Comparison of ENCODE assay signal across 23 cellular contexts in genomic region chr12:121226399-121226798, GRCh38. TPM values are rescaled to one million over a fixed set of nuclear protein-coding genes. Genes with fewer than 3 reads are reported as not detected.
DNase-seq lines count a peak whose midpoint lies in the region; ATAC-seq, FAIRE-seq and TF ChIP-seq lines count a peak whose summit lies in the region.
"Had no signal": no experiment of that assay in that cellular context is flagged by ENCODE, and none has a peak within 500 bp of the region (broad histone marks: within the 10 kb centered on the region; RNA-seq: fewer than 3 reads in every experiment).

No MANE protein-coding gene starts in this region.

- no peak overlapping the region for H2AFZ ChIP-seq in K562 (ENCODE audit: low read depth, low read length)

- H3K4me1 ChIP-seq in K562 (replicated peaks in 1 of 2; ENCODE audit: control insufficient read depth in 2 of 2, insufficient read depth in 2 of 2, low read length in 2 of 2) = peaks cover 4 to 18% of the 10 kb centered on the region in 2 experiments; a peak in 4 of 5 replicates

- peak overlapping the region; percentile 70 for H3K27ac Mint-ChIP-seq in activated T-cell treated with anti-CD3 and anti-CD28 coated beads, Interleukin-2, amount 50 U/mL, for 72 hours
- H3K27ac Mint-ChIP-seq in stimulated activated memory B cell treated with anti-CD40 and anti-IgM and Interleukin-4, amounts not matched to agents 10 μg/mL and 1 μg/mL and 100 μg/mL, for 72 hours = peak overlapping the region; percentile 86
- H3K27ac Mint-ChIP-seq: brain, naive B cell had no signal

- H3K9me1 ChIP-seq in K562 (ENCODE audit: control insufficient read depth, insufficient read depth, low read length) = peaks cover 7% of the 10 kb centered on the region

- POLR2A ChIA-PET in K562 (lab: Yijun Ruan, JAX) = no interaction called here

- no peak overlapping the region for H3K4me3 ChIP-seq in K562
- H3K4me3 ChIP-seq: BLaER1 treated with 17β-estradiol and CSF1 and Interleukin-3, amounts not matched to agents 10 nM and 100 nM; smooth muscle cell; suprapubic skin had no signal

- no peak for TF ChIP-seq POLR2A in K562 (conservative IDR thresholded peaks at IDR 0.05)

- no peaks in the 10 kb centered on the region for H3K79me2 ChIP-seq in K562 (ENCODE audit: control insufficient read depth, insufficient read depth, low read length)

- no peak overlapping the region for H3K27ac ChIP-seq in K562 (ENCODE audit: extremely low read depth, low read depth, low read length)
- H3K27ac ChIP-seq: BLaER1 treated with 17β-estradiol and CSF1 and Interleukin-3, amounts not matched to agents 10 nM and 100 nM; suprapubic skin had no signal

- H3K4me3 Mint-ChIP-seq in activated T-cell treated with anti-CD3 and anti-CD28 coated beads, Interleukin-2, amount 50 U/mL, for 72 hours = no peak overlapping the region
- peak overlapping the region; percentile 5 for H3K4me3 Mint-ChIP-seq in stimulated activated memory B cell treated with anti-CD40 and anti-IgM and Interleukin-4, amounts not matched to agents 10 μg/mL and 1 μg/mL and 100 μg/mL, for 72 hours
- H3K4me3 Mint-ChIP-seq: activated T-helper 1 cell treated with anti-CD3 and anti-CD28 coated beads, Interleukin-12 subunit alpha, Interleukin-12 subunit beta, Interleukin-2, Interleukin-4 antibody, amounts not matched to agents 30 ng/mL and 10 ng/mL and 1 ng/mL, durations not matched to agents 14 hours and 24 hours and 36 hours; brain; naive B cell had no signal

- FAIRE-seq in GM19239 (lab: Jason Lieb, UNC) = peak; percentile 8
- FAIRE-seq in K562 (lab: Jason Lieb, UNC) = no peak

- 86% methylated on average over 8 of the region's 8 CpGs for WGBS in K562 (ENCODE audit: insufficient coverage, low coverage, missing lambda C conversion rate)

- no peaks in the 10 kb centered on the region for H4K20me1 ChIP-seq in K562 (replicated peaks; ENCODE audit: control insufficient read depth, insufficient read depth, low read length)

- no peak for DNase-seq in activated T-cell treated with anti-CD3 and anti-CD28 coated beads, Interleukin-2, amount 50 U/mL, for 72 hours
- DNase-seq in activated T-cell treated with anti-CD3 and anti-CD28 coated beads, Interleukin-2, amount 50 U/mL, for 1 hour = no peak
- DNase-seq in GM19239 (ENCODE audit: insufficient read length, low spot score) (no peak), K562 (ENCODE audit: extremely low read depth in 1 of 4, low spot score in 3 of 4) (no peak), OCI-M1 (lab: John Stamatoyannopoulos, UW) (no peak), NCI-H2029 treated with DMSO at 0.1 percent for 48 hours (lab: John Stamatoyannopoulos, UW) (no peak)
- DNase-seq: ACHN, DMS 273 treated with DMSO at 0.1 percent for 48 hours, HCEC 1CT, mesenchymal stem cell, naive B cell, NCI-H2029, NCI-H446, retina, SHP77 had no signal

- TF ChIP-seq RAD21 in K562 (CRISPR knock-in tag; conservative IDR thresholded peaks at IDR 0.05 in 1 of 2, IDR thresholded peaks at IDR 0.05 in 1 of 2) = no peak

- TF ChIP-seq CTCF in K562 (IDR thresholded peaks at IDR 0.05 in 2 of 3, conservative IDR thresholded peaks at IDR 0.05 in 1 of 3; ENCODE audit: insufficient read depth in 2 of 3, low read depth in 1 of 3, low read length in 3 of 3) = no peak

- no peaks in the 10 kb centered on the region for H3K27me3 ChIP-seq in K562 (ENCODE audit: control insufficient read depth in 2 of 2, insufficient read depth in 2 of 2, low read length in 2 of 2)
- H3K27me3 ChIP-seq: BLaER1 treated with 17β-estradiol and CSF1 and Interleukin-3, amounts not matched to agents 10 nM and 100 nM; suprapubic skin had no signal

- no peaks in the 10 kb centered on the region for H3K27me3 Mint-ChIP-seq in activated T-cell treated with anti-CD3 and anti-CD28 coated beads, Interleukin-2, amount 50 U/mL, for 72 hours (ENCODE audit: low read depth)
- H3K27me3 Mint-ChIP-seq in stimulated activated memory B cell treated with anti-CD40 and anti-IgM and Interleukin-4, amounts not matched to agents 10 μg/mL and 1 μg/mL and 100 μg/mL, for 72 hours = no peaks in the 10 kb centered on the region
- H3K27me3 Mint-ChIP-seq: brain, naive B cell had no signal

- intact Hi-C loops in K562 (cut with micrococcal nuclease) = no loop called here

- no peak for ATAC-seq in activated T-cell treated with anti-CD3 and anti-CD28 coated beads, Interleukin-2, amount 50 U/mL, for 72 hours (replicated peaks in 1 of 2)
- ATAC-seq in K562 (no peak), HG03460 (IDR thresholded peaks at IDR 0.05; ENCODE audit: unreplicated experiment) (no peak)
- no peak for ATAC-seq in stimulated activated memory B cell treated with anti-CD40 and anti-IgM and Interleukin-4, amounts not matched to agents 10 μg/mL and 1 μg/mL and 100 μg/mL, for 72 hours
- ATAC-seq: activated CD4-positive, CD25-positive, alpha-beta regulatory T cell treated with anti-CD3 and anti-CD28 coated beads, Interleukin-2, amount 50 U/mL, for 24 hours had no signal

- in situ Hi-C loops in K562 (cut with MboI) = loop anchor here (5.0 kb wide), 1 partner anchor 164 kb away; no protein-coding TSS in a partner anchor

- no peak overlapping the region for H3K9ac ChIP-seq in K562 (ENCODE audit: insufficient read depth in 1 of 2, low read depth in 2 of 2, low read length in 2 of 2)

- H3K4me2 ChIP-seq in K562 (ENCODE audit: insufficient read depth, low read length) = no peak overlapping the region
- H3K4me2 ChIP-seq: BLaER1 treated with 17β-estradiol and CSF1 and Interleukin-3, amounts not matched to agents 10 nM and 100 nM; smooth muscle cell had no signal

- peaks cover 9 to 14% of the 10 kb centered on the region in 2 donors for H3K36me3 Mint-ChIP-seq in activated T-cell treated with anti-CD3 and anti-CD28 coated beads, Interleukin-2, amount 50 U/mL, for 72 hours (ENCODE audit: insufficient read depth in 2 of 2)
- H3K36me3 Mint-ChIP-seq in stimulated activated memory B cell treated with anti-CD40 and anti-IgM and Interleukin-4, amounts not matched to agents 10 μg/mL and 1 μg/mL and 100 μg/mL, for 72 hours = peaks cover 21% of the 10 kb centered on the region
- H3K36me3 Mint-ChIP-seq: naive B cell had no signal

- CTCF ChIA-PET in K562 (lab: Yijun Ruan, JAX; ENCODE audit: low intra/inter-chr PET ratio) = no interaction called here

- no peaks in the 10 kb centered on the region for H3K9me3 Mint-ChIP-seq in activated T-cell treated with anti-CD3 and anti-CD28 coated beads, Interleukin-2, amount 50 U/mL, for 72 hours
- no peaks in the 10 kb centered on the region for H3K9me3 Mint-ChIP-seq in stimulated activated memory B cell treated with anti-CD40 and anti-IgM and Interleukin-4, amounts not matched to agents 10 μg/mL and 1 μg/mL and 100 μg/mL, for 72 hours
- H3K9me3 Mint-ChIP-seq: activated T-helper 1 cell treated with anti-CD3 and anti-CD28 coated beads, Interleukin-12 subunit alpha, Interleukin-12 subunit beta, Interleukin-2, Interleukin-4 antibody, amounts not matched to agents 30 ng/mL and 10 ng/mL and 1 ng/mL, durations not matched to agents 14 hours and 24 hours and 36 hours; naive B cell had no signal

- no peaks in the 10 kb centered on the region for H3K9me3 ChIP-seq in K562 (replicated peaks; ENCODE audit: control insufficient read depth, insufficient read depth, low read depth, low read length)
- H3K9me3 ChIP-seq: BLaER1 treated with 17β-estradiol and CSF1 and Interleukin-3, amounts not matched to agents 10 nM and 100 nM; suprapubic skin had no signal

- peaks cover 15% of the 10 kb centered on the region; the same call in 1 of the 3 replicates for H3K36me3 ChIP-seq in K562 (ENCODE audit: control insufficient read depth, insufficient read depth, low read length)

- TF ChIP-seq EP300 in K562 (IDR thresholded peaks at IDR 0.05; ENCODE audit: low read length) = no peak

- BruUV-seq in K562 (replicated peaks; lab: Mats Ljungman, UMichigan) = no TSS peak

- peaks cover 44% of the 10 kb centered on the region for H3K4me1 Mint-ChIP-seq in activated T-cell treated with anti-CD3 and anti-CD28 coated beads, Interleukin-2, amount 50 U/mL, for 72 hours (ENCODE audit: low read depth)
- H3K4me1 Mint-ChIP-seq in stimulated activated memory B cell treated with anti-CD40 and anti-IgM and Interleukin-4, amounts not matched to agents 10 μg/mL and 1 μg/mL and 100 μg/mL, for 72 hours = peaks cover 54% of the 10 kb centered on the region
- H3K4me1 Mint-ChIP-seq: brain had no signal

TF ChIP-seq in K562, 482 proteins besides CTCF, POLR2A, EP300 and RAD21:
- no peak for TF ChIP-seq TCF15 (CRISPR knock-in tag; IDR thresholded peaks at IDR 0.05)
- no peak for TF ChIP-seq CEBPG (CRISPR knock-in tag; IDR thresholded peaks at IDR 0.05)
- peak; percentile 28 to 64; a peak in 3 of 4 replicates for TF ChIP-seq CEBPG (tag; conservative IDR thresholded peaks at IDR 0.05 in 1 of 2, IDR thresholded peaks at IDR 0.05 in 1 of 2)
- TF ChIP-seq CEBPB (tag; IDR thresholded peaks at IDR 0.05) = peak; percentile 69

RNA-seq across cellular contexts. Expression of gene P2RX4, which starts 16.5 kb away (rescaled TPM):
- total RNA-seq in activated T-cell treated with anti-CD3 and anti-CD28 coated beads, Interleukin-2, amount 50 U/mL, for 72 hours = 10 to 100 TPM; 29.7 to 35.1 TPM
- 40.9 and 60.5 TPM in 2 replicates for total RNA-seq in K562 (2011; cell fraction: chromatin; rRNA removed; ENCODE audit: low replicate concordance)
- total RNA-seq in K562 (2011; cell fraction: nucleolus; rRNA removed) = 47.8 and 47.9 TPM in 2 replicates
- total RNA-seq in K562 (2011; cell fraction: nucleoplasm; rRNA removed) = 55.4 and 61.5 TPM in 2 replicates
- 14.3 and 18.9 TPM in 2 replicates for total RNA-seq in K562 (2014; rRNA removed)
- total RNA-seq in K562 (2014; rRNA removed; fragmentation: Illumina TruSeq; extraction: Trizol) = 7.8 and 9.6 TPM in 2 replicates
- 8.3 and 10.5 TPM in 2 replicates for total RNA-seq in K562 (2015; rRNA removed; fragmentation: Illumina TruSeq; extraction: Trizol)
- total RNA-seq in K562 (2021) = 12.8 and 14.2 TPM in 2 replicates
- polyA plus RNA-seq in K562 (2011; rRNA removed) = 15.4 and 20.8 TPM in 2 replicates
- polyA plus RNA-seq in K562 (2011; cell fraction: cytosol; rRNA removed) = 21.4 and 26.2 TPM in 2 replicates
- polyA plus RNA-seq in K562 (2011; cell fraction: nucleus; rRNA removed) = 26.6 and 29.1 TPM in 2 replicates
- polyA plus RNA-seq in K562 (2012) = 12.8 and 57.1 TPM in 2 replicates
- polyA plus RNA-seq in K562 (2014; fragmentation: Illumina TruSeq; extraction: Trizol) = 11.7 and 13.0 TPM in 2 replicates
- 1 to 10 TPM; 6.6 to 10.0 TPM for polyA plus RNA-seq in K562 (2014; fragmentation: Nextera tagmentation; extraction: Ambion mirVana)
- 21.5 and 23.4 TPM in 2 replicates for polyA plus RNA-seq in K562 (2014; rRNA removed)
- polyA minus RNA-seq in K562 (2011; rRNA and poly(A)+ RNA removed) = 14.9 and 19.2 TPM in 2 replicates
- 5.3 and 9.4 TPM in 2 replicates for polyA minus RNA-seq in K562 (2011; cell fraction: cytosol; rRNA and poly(A)+ RNA removed)
- 10.4 and 14.0 TPM in 2 replicates for polyA minus RNA-seq in K562 (2011; cell fraction: nucleus; rRNA and poly(A)+ RNA removed)
